ENCODE assay signal across 7 cellular contexts in genomic region chr11:44787981-44788380, GRCh38.
"Had no signal": no experiment of that assay in that cellular context is flagged by ENCODE, and none has a peak within 500 bp of the region (broad histone marks: within the 10 kb centered on the region; RNA-seq: fewer than 3 reads in every experiment).

No MANE protein-coding gene starts in this region.

- FAIRE-seq: H54, HTR-8/SVneo had no signal

- DNase-seq: GM23248, GOT3, H9, HCEC 1CT had no signal

- H3K27ac Mint-ChIP-seq: H9 had no signal

- H3K9ac ChIP-seq: GM23248 had no signal

- H2AFZ ChIP-seq: GM23248 had no signal

- H3K4me3 ChIP-seq: GM23248 had no signal

- H3K27ac ChIP-seq: GM23248 had no signal

- H3K4me1 Mint-ChIP-seq: IgD-negative memory B cell had no signal

- H3K36me3 Mint-ChIP-seq: IgD-negative memory B cell had no signal

- H3K4me3 Mint-ChIP-seq: H9, IgD-negative memory B cell had no signal

- H3K27me3 Mint-ChIP-seq: IgD-negative memory B cell had no signal
